In the genomic region with DNA sequence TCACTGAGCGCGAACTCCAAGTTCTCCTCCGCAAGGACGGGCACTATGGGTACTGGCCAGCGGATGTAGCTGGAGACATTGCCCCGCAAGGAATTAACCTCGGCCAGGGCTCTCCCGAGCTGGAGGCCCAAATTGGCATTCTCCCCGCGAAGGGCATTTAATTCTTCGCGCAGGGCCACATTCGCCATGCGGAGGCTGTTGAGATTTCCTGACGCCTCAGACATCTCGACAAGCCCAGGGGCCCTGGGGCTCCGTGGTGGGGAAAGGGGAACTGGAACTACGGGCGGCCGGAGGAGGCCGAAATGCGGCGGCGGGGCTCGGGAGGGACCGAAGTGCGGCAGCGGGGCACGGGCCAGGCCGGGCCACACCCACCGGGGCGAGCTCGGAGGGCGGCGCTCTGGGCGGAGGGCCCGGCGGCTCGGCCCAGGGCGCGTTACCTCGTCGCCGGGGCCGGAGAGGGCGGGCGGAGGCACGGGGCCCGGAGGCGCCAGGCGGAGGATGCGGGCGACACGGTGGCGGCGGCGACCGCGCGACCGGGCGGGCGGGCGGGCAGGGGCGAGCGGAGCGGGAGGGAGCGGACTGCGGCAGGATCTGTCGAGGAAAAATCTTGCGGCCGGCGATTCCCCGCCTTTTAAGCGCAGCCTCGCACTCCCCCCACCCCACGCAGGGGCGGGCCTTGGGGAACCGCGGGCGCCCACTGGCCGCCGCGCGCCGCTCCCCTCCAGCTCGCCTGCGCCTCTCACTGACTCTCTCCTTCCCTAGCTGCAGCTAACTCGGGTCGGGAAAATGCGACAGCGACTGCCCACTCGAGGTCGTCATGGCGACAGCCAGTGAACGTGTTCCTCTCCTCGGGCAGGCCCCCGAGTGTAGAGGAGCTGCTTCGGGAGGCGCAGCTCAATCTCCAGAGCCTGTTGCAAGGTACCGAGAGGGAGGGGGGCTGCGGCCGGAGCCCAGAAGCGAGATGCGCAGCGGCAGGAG, we compare ENCODE assay signal across 8 cellular contexts. TPM values are rescaled to one million over a fixed set of nuclear protein-coding genes. Genes with fewer than 3 reads are reported as not detected.
A peak's percentile ranks its signal among the peaks of the same experiment; 100 is the strongest.
DNase-seq lines count a peak whose midpoint lies in the region; ATAC-seq and TF ChIP-seq lines count a peak whose summit lies in the region.

Gene RTL5 (minus strand): TSS at position 599 of the 978 bp plus-strand sequence.

- peak within 1 kb of the TSS; percentile 14; the same call in 1 of the 2 replicates for H3K27ac ChIP-seq in C4-2B
- no peak within 1 kb of the TSS for H3K27ac ChIP-seq in osteoblast (ENCODE audit: low read depth, low read length)
- H3K27ac ChIP-seq in thyroid gland: peak within 1 kb of the TSS; percentile 56 to 68 (median 57)

- TF ChIP-seq CTCF in C4-2B (conservative IDR thresholded peaks at IDR 0.05) (no peak), osteoblast (IDR thresholded peaks at IDR 0.05; ENCODE audit: extremely low read depth, low read depth, low read length) (no peak), thyroid gland (IDR thresholded peaks at IDR 0.05) (no peak)

- H3K9me3 ChIP-seq in adipocyte (ENCODE audit: control insufficient read depth, low read length) (no peaks in the 10 kb centered on the region), osteoblast (ENCODE audit: low read depth, low read length) (no peaks in the 10 kb centered on the region), thyroid gland (no peaks in the 10 kb centered on the region)

- DNase-seq in LoVo (ENCODE audit: low spot score) (peak; percentile 47), SK-N-DZ (ENCODE audit: low spot score) (peak; percentile 93), adipocyte (ENCODE audit: low read depth) (peak; percentile 94), Right ventricle myocardium inferior (ENCODE audit: missing footprints) (peak; percentile 90), osteoblast (ENCODE audit: insufficient read length, low spot score, missing footprints) (peak; percentile 97), thyroid gland (peak; percentile 95 to 96)

- peak within 1 kb of the TSS; percentile 69 for H2AFZ ChIP-seq in osteoblast (ENCODE audit: low read length)

- no peaks in the 10 kb centered on the region for H4K20me1 ChIP-seq in osteoblast (ENCODE audit: insufficient read depth, low read length)

- ATAC-seq in GM21360 (IDR thresholded peaks at IDR 0.05; ENCODE audit: unreplicated experiment) (peak; percentile 54), Right ventricle myocardium inferior (peak; percentile 97)

- H3K4me2 ChIP-seq in osteoblast (ENCODE audit: insufficient read depth, low read length): peak within 1 kb of the TSS; percentile 70

- H3K36me3 ChIP-seq in adipocyte (ENCODE audit: control insufficient read depth, insufficient read depth, low read length, severe bottlenecking) (no peaks in the 10 kb centered on the region), osteoblast (ENCODE audit: insufficient read depth, low read length) (no peaks in the 10 kb centered on the region), thyroid gland (no peaks in the 10 kb centered on the region)

- intact Hi-C loops in Right ventricle myocardium inferior (cut with DNase I): no loop called here
- intact Hi-C loops in thyroid gland (cut with DNase I): loop anchor here (5.0 kb wide), 1 partner anchor 114 kb away; no protein-coding TSS in a partner anchor

- TF ChIP-seq POLR2A in thyroid gland (IDR thresholded peaks at IDR 0.05): peak in 1 of 2 donors; percentile 75

- WGBS in thyroid gland, 2 donors: 5 to 8% methylated on average over 5 to 10 of the region's 106 CpGs

- H3K4me1 ChIP-seq in adipocyte (ENCODE audit: control insufficient read depth, insufficient read depth, low read length) (peaks cover 26% of the 10 kb centered on the region), osteoblast (ENCODE audit: insufficient read depth, low read length) (peaks cover 6% of the 10 kb centered on the region), thyroid gland (peaks cover 0 to 16% of the 10 kb centered on the region in 2 donors)

- H3K4me3 ChIP-seq in adipocyte (ENCODE audit: low read length) (peak within 1 kb of the TSS; percentile 79), osteoblast (ENCODE audit: insufficient read depth, low read length) (peak within 1 kb of the TSS; percentile 71), thyroid gland (replicated peaks in 1 of 3) (peak within 1 kb of the TSS; percentile 33 to 45 (median 34))

- H3K79me2 ChIP-seq in osteoblast (ENCODE audit: insufficient read depth, low read length): no peaks in the 10 kb centered on the region

- peak within 1 kb of the TSS; percentile 83 for H3K9ac ChIP-seq in adipocyte (ENCODE audit: low read length)

- H3K27me3 ChIP-seq in adipocyte (replicated peaks; ENCODE audit: control insufficient read depth, insufficient read depth, low read length) (peaks cover 13% of the 10 kb centered on the region), osteoblast (ENCODE audit: insufficient read depth, low read length) (peaks cover 29% of the 10 kb centered on the region), thyroid gland (no peaks in the 10 kb centered on the region)

RNA-seq across cellular contexts. Expression of gene RTL5, which starts in this region (rescaled TPM):
- 2.2 and 2.4 TPM in 2 replicates for polyA plus RNA-seq in SK-N-DZ (2014; cell fraction: cytosol; rRNA removed)
- 2.9 and 5.1 TPM in 2 replicates for polyA plus RNA-seq in SK-N-DZ (2014; cell fraction: nucleus; rRNA removed)
- 2.4 TPM for total RNA-seq in Right ventricle myocardium inferior
- 2.1 and 2.2 TPM in 2 replicates for total RNA-seq in osteoblast
- 1 to 10 TPM; 3.6 to 6.6 (median 5.9) TPM for total RNA-seq in thyroid gland

Comparison
In these comparisons a context has a peak if more than half of its experiments do, and no peak if none do; other contexts are left out.
1. DNase-seq: peak in every context shown above with its lines; median percentile 97 in osteoblast; 96 in thyroid gland; 94 in adipocyte; 93 in SK-N-DZ; 90 in Right ventricle myocardium inferior; 47 in LoVo.